In genomic region chr4:145791988-145792387, GRCh38 we compare ENCODE assay signal across 13 cellular contexts.
DNase-seq lines count a peak whose midpoint lies in the region; ATAC-seq and TF ChIP-seq lines count a peak whose summit lies in the region.
"Had no signal": no experiment of that assay in that cellular context is flagged by ENCODE, and none has a peak within 500 bp of the region (broad histone marks: within the 10 kb centered on the region; RNA-seq: fewer than 3 reads in every experiment).

No MANE protein-coding gene starts in this region.

- H3K27ac ChIP-seq in GM23338 (ENCODE audit: low read depth) (no peak overlapping the region), heart right ventricle (peak overlapping the region in 1 of 10 donors; percentile 34), psoas muscle (peak overlapping the region; percentile 80)

- peaks cover 8% of the 10 kb centered on the region; the same call in 1 of the 2 replicates for H3F3A ChIP-seq in GM23338 (replicated peaks; ENCODE audit: low read depth)

- peaks cover 4% of the 10 kb centered on the region for H3K36me3 Mint-ChIP-seq in GM23338 (ENCODE audit: low read depth)
- peaks cover 3% of the 10 kb centered on the region; the same call in 1 of the 2 replicates for H3K36me3 Mint-ChIP-seq in WTC11

- WGBS in heart right ventricle, 2 donors = 32 to 40% methylated on average over 2 of the region's 2 CpGs
- 14 to 17% (median 17%) methylated on average over 2 of the region's 2 CpGs for WGBS in psoas muscle, 3 donors

- H3K9me3 ChIP-seq in heart right ventricle (no peaks in the 10 kb centered on the region), psoas muscle (no peaks in the 10 kb centered on the region)

- POLR2A ChIA-PET in WTC11 (lab: Charles Lee) = no interaction called here

- H3K4me3 ChIP-seq in GM23338 (no peak overlapping the region), heart right ventricle (no peak overlapping the region), psoas muscle (no peak overlapping the region)

- DNase-seq in GM23338 (ENCODE audit: low spot score) = peak; percentile 14
- no peak for DNase-seq in WTC11 (ENCODE audit: low spot score)
- no peak for DNase-seq in heart right ventricle
- no peak for DNase-seq in psoas muscle
- DNase-seq in amniotic stem cell (lab: John Stamatoyannopoulos, UW) = no peak
- DNase-seq in NCI-H2107 (lab: John Stamatoyannopoulos, UW) = no peak
- DNase-seq: CD4-positive, alpha-beta memory T cell; DMS79; GOT3; H9 had no signal

- H3K4me2 ChIP-seq in GM23338 = peak overlapping the region; percentile 22; the same call in 1 of the 2 replicates

- CTCF ChIA-PET in WTC11 (lab: Charles Lee) = interaction anchor here (0.6 to 1.9 kb wide), 2 partner anchors 12 to 233 kb away, joined by 3 to 4 read pairs; no protein-coding TSS in a partner anchor

- H3K27ac Mint-ChIP-seq in GM23338 (no peak overlapping the region), WTC11 (peak overlapping the region; percentile 5; the same call in 1 of the 2 replicates)
- H3K27ac Mint-ChIP-seq: B cell; CD4-positive, alpha-beta memory T cell; H9 had no signal

- ATAC-seq in GM23338 = peak; percentile 42; the same call in 2 of the 3 replicates
- no peak for ATAC-seq in WTC11
- ATAC-seq in heart right ventricle = peak in 5 of 8 donors; percentile 30 to 87 (median 40)
- peak; percentile 53 to 95 (median 86) for ATAC-seq in psoas muscle
- ATAC-seq in GM21360 (IDR thresholded peaks at IDR 0.05; ENCODE audit: unreplicated experiment) = no peak
- ATAC-seq: HepG2 had no signal

- 0 out of 2 replicates have a peak, but pooled peaks cover 3% of the 10 kb centered on the region for H3K9me2 ChIP-seq in GM23338 (ENCODE audit: insufficient read depth)

- H3K27me3 ChIP-seq in GM23338 (ENCODE audit: insufficient read depth) = no peaks in the 10 kb centered on the region
- H3K27me3 ChIP-seq in heart right ventricle = no peaks in the 10 kb centered on the region
- no peaks in the 10 kb centered on the region for H3K27me3 ChIP-seq in psoas muscle (ENCODE audit: insufficient read depth in 3 of 3, low read length in 2 of 3)

- H3K4me3 Mint-ChIP-seq in GM23338 = no peak overlapping the region
- no peak overlapping the region for H3K4me3 Mint-ChIP-seq in WTC11
- H3K4me3 Mint-ChIP-seq: B cell; CD4-positive, alpha-beta memory T cell; H9 had no signal

- H3K36me3 ChIP-seq in GM23338 (ENCODE audit: insufficient read depth) = peaks cover 8% of the 10 kb centered on the region
- no peaks in the 10 kb centered on the region for H3K36me3 ChIP-seq in heart right ventricle
- no peaks in the 10 kb centered on the region for H3K36me3 ChIP-seq in psoas muscle (ENCODE audit: insufficient read depth in 1 of 2, low read depth in 1 of 2)

- peaks cover 5% of the 10 kb centered on the region for H3K4me1 Mint-ChIP-seq in GM23338
- H3K4me1 Mint-ChIP-seq in WTC11 = peaks cover 5% of the 10 kb centered on the region
- H3K4me1 Mint-ChIP-seq: B cell; CD4-positive, alpha-beta memory T cell had no signal

- no peaks in the 10 kb centered on the region; the same call in 1 of the 2 replicates for H3K79me2 ChIP-seq in GM23338 (replicated peaks; ENCODE audit: insufficient read depth)

- H3K4me1 ChIP-seq in GM23338 (ENCODE audit: insufficient read depth) = peaks cover 13% of the 10 kb centered on the region
- H3K4me1 ChIP-seq in heart right ventricle = peaks cover 0 to 14% (median 0%) of the 10 kb centered on the region in 9 donors
- peaks cover 25% of the 10 kb centered on the region for H3K4me1 ChIP-seq in psoas muscle

- no peaks in the 10 kb centered on the region for H4K20me1 ChIP-seq in GM23338 (replicated peaks; ENCODE audit: insufficient read depth)

- TF ChIP-seq CTCF in GM23338 (conservative IDR thresholded peaks at IDR 0.05; ENCODE audit: low read depth in 2 of 2) (no peak), WTC11 (IDR thresholded peaks at IDR 0.05) (no peak), heart right ventricle (IDR thresholded peaks at IDR 0.05) (no peak), psoas muscle (IDR thresholded peaks at IDR 0.05) (no peak)

- peaks cover 2% of the 10 kb centered on the region for H3K27me3 Mint-ChIP-seq in GM23338 (ENCODE audit: insufficient read depth, low read depth, poor library complexity)
- H3K27me3 Mint-ChIP-seq in WTC11 (ENCODE audit: low read depth) = no peaks in the 10 kb centered on the region
- H3K27me3 Mint-ChIP-seq: B cell; CD4-positive, alpha-beta memory T cell had no signal

- no peak overlapping the region for H2AFZ ChIP-seq in GM23338

- H3K9me3 Mint-ChIP-seq in GM23338 (no peaks in the 10 kb centered on the region), WTC11 (0 out of 2 replicates have a peak, but pooled peaks cover 4% of the 10 kb centered on the region)
- H3K9me3 Mint-ChIP-seq: CD4-positive, alpha-beta memory T cell; H9 had no signal

- intact Hi-C loops in heart right ventricle (cut with DNase I) = no loop called here
- intact Hi-C loops in psoas muscle (cut with DNase I) = loop anchor here in 1 of 2 donors (5.0 to 10.0 kb wide), 2 partner anchors 50 to 107 kb away; partner anchors contain the start of gene C4orf51

TF ChIP-seq in WTC11, 78 proteins besides CTCF, POLR2A, EP300 and RAD21:
- TF ChIP-seq ZNF232 (CRISPR knock-in tag; IDR thresholded peaks at IDR 0.05) = no peak

Comparison
In these comparisons a context has a peak if more than half of its experiments do, and no peak if none do; other contexts are left out.
1. ATAC-seq: peak in GM23338 (single experiment), heart right ventricle (5 of 8) and psoas muscle (4 of 4); none in WTC11 (single experiment) and GM21360 (single experiment).